17 cellular contexts compared by ENCODE assay signal in genomic region chr11:83655996-83656395, GRCh38.
DNase-seq lines count a peak whose midpoint lies in the region; ATAC-seq and TF ChIP-seq lines count a peak whose summit lies in the region.
"Had no signal": no experiment of that assay in that cellular context is flagged by ENCODE, and none has a peak within 500 bp of the region (broad histone marks: within the 10 kb centered on the region; RNA-seq: fewer than 3 reads in every experiment).

No MANE protein-coding gene starts in this region.

- no peak overlapping the region for H3K4me3 Mint-ChIP-seq in brain
- H3K4me3 Mint-ChIP-seq in stimulated activated naive CD8-positive, alpha-beta T cell treated with anti-CD3 and anti-CD28 coated beads, Interleukin-15, amount 100 ng/mL, for 72 hours: no peak overlapping the region
- H3K4me3 Mint-ChIP-seq: CD14-positive monocyte; CD8-positive, alpha-beta T cell; HFFc6 had no signal

- H4K20me1 ChIP-seq in osteoblast (ENCODE audit: insufficient read depth, low read length): no peaks in the 10 kb centered on the region

- H3K36me3 Mint-ChIP-seq in brain: no peaks in the 10 kb centered on the region
- H3K36me3 Mint-ChIP-seq: CD14-positive monocyte; CD8-positive, alpha-beta T cell had no signal

- H3K27me3 Mint-ChIP-seq in brain: no peaks in the 10 kb centered on the region
- no peaks in the 10 kb centered on the region for H3K27me3 Mint-ChIP-seq in stimulated activated naive CD8-positive, alpha-beta T cell treated with anti-CD3 and anti-CD28 coated beads, Interleukin-15, amount 100 ng/mL, for 72 hours

- H3K4me2 ChIP-seq in osteoblast (ENCODE audit: insufficient read depth, low read length): no peak overlapping the region

- no peak for TF ChIP-seq CTCF in brain (conservative IDR thresholded peaks at IDR 0.05)
- TF ChIP-seq CTCF in osteoblast (IDR thresholded peaks at IDR 0.05; ENCODE audit: extremely low read depth, low read depth, low read length): no peak

- no peaks in the 10 kb centered on the region for H3K9me3 ChIP-seq in osteoblast (ENCODE audit: low read depth, low read length)

- no peak overlapping the region for H3K4me3 ChIP-seq in osteoblast (ENCODE audit: insufficient read depth, low read length)

- H3K36me3 ChIP-seq in osteoblast (ENCODE audit: insufficient read depth, low read length): no peaks in the 10 kb centered on the region

- H3K9me3 Mint-ChIP-seq in brain: no peaks in the 10 kb centered on the region
- H3K9me3 Mint-ChIP-seq in stimulated activated naive CD8-positive, alpha-beta T cell treated with anti-CD3 and anti-CD28 coated beads, Interleukin-15, amount 100 ng/mL, for 72 hours: no peaks in the 10 kb centered on the region
- H3K9me3 Mint-ChIP-seq: CD8-positive, alpha-beta T cell; HFFc6 had no signal

- no peaks in the 10 kb centered on the region for H3K27me3 ChIP-seq in osteoblast (ENCODE audit: insufficient read depth, low read length)

- no peak overlapping the region for H3K27ac ChIP-seq in osteoblast (ENCODE audit: low read depth, low read length)
- H3K27ac ChIP-seq: HL-60 had no signal

- no peaks in the 10 kb centered on the region for H3K79me2 ChIP-seq in osteoblast (ENCODE audit: insufficient read depth, low read length)

- H2AFZ ChIP-seq in osteoblast (ENCODE audit: low read length): no peak overlapping the region

- no peak for ATAC-seq in stimulated activated naive CD8-positive, alpha-beta T cell treated with anti-CD3 and anti-CD28 coated beads, Interleukin-15, amount 100 ng/mL, for 72 hours
- ATAC-seq: CD8-positive, alpha-beta T cell had no signal

- DNase-seq in AG20443 (ENCODE audit: low spot score): peak; percentile 13
- peak; percentile 45 for DNase-seq in NCI-H1694 (lab: John Stamatoyannopoulos, UW)
- DNase-seq in osteoblast (ENCODE audit: insufficient read length, low spot score, missing footprints): peak; percentile 58
- DNase-seq in NCI-H774 (lab: John Stamatoyannopoulos, UW): no peak
- DNase-seq in stimulated activated naive CD8-positive, alpha-beta T cell treated with anti-CD3 and anti-CD28 coated beads, Interleukin-15, amount 100 ng/mL, for 72 hours: no peak
- no peak for DNase-seq in stimulated activated naive CD4-positive, alpha-beta T cell treated with Interleukin-2 at 50 U/mL for 16 hours (lab: John Stamatoyannopoulos, UW)
- DNase-seq: CD8-positive, alpha-beta T cell; COR-L47; DMS153; DMS79 treated with DMSO at 0.1 percent for 48 hours; EL; GDM1; HCEC 1CT; HFFc6 had no signal

- peak overlapping the region in 4 of 5 experiments; percentile 40 to 83 (median 56) for H3K27ac Mint-ChIP-seq in brain
- H3K27ac Mint-ChIP-seq in stimulated activated naive CD8-positive, alpha-beta T cell treated with anti-CD3 and anti-CD28 coated beads, Interleukin-15, amount 100 ng/mL, for 72 hours: no peak overlapping the region
- H3K27ac Mint-ChIP-seq: CD14-positive monocyte; CD8-positive, alpha-beta T cell; HFFc6 had no signal

- H3K4me1 Mint-ChIP-seq in brain: peaks cover 13% of the 10 kb centered on the region
- H3K4me1 Mint-ChIP-seq in stimulated activated naive CD8-positive, alpha-beta T cell treated with anti-CD3 and anti-CD28 coated beads, Interleukin-15, amount 100 ng/mL, for 72 hours: no peaks in the 10 kb centered on the region
- H3K4me1 Mint-ChIP-seq: CD14-positive monocyte had no signal

- no peaks in the 10 kb centered on the region for H3K4me1 ChIP-seq in osteoblast (ENCODE audit: insufficient read depth, low read length)

Comparison
In these comparisons a context has a peak if more than half of its experiments do, and no peak if none do; other contexts are left out.
1. DNase-seq: peak in AG20443 (single experiment), NCI-H1694 (single experiment) and osteoblast (single experiment); none in NCI-H774 (single experiment), stimulated activated naive CD8-positive, alpha-beta T cell treated with anti-CD3 and anti-CD28 coated beads, Interleukin-15, amount 100 ng/mL, for 72 hours (0 of 2) and stimulated activated naive CD4-positive, alpha-beta T cell treated with Interleukin-2 at 50 U/mL for 16 hours (single experiment).
2. H3K27ac Mint-ChIP-seq: peak in brain (4 of 5); none in stimulated activated naive CD8-positive, alpha-beta T cell treated with anti-CD3 and anti-CD28 coated beads, Interleukin-15, amount 100 ng/mL, for 72 hours (0 of 2).